7 cellular contexts compared by ENCODE assay signal in the genomic region with DNA sequence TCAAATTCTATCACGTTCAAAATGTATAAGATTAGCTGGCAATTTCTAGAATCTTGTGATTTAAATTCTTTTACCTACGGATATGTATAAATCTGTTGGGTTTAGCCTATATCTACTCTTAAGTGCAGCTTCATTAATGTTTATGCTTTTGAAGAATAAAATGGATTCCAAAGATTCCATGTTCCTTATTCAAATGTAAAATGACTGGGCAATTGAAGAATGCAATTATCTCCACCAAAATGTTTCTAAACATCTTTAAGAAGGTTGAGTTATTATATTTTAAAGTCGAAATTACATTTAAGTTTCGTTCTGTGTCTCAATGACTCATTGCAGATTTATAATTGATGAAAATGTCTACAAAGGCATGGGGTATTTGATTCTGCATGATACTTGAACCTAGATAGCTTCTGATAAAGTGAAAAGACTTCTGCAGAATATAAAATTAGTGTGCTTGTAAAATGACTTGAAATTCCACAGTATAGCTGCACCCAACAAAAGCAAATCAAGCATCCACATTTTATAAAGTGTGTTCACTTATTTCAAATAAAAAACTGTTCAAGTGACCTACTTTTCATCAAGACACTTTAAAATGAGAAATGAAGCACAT.
"Had no signal": no experiment of that assay in that cellular context is flagged by ENCODE, and none has a peak within 500 bp of the region (broad histone marks: within the 10 kb centered on the region; RNA-seq: fewer than 3 reads in every experiment).

No MANE protein-coding gene starts in this region.

- H3K4me3 ChIP-seq: GM12878 had no signal

- ATAC-seq: GM12878 had no signal

- DNase-seq: GDM1, GF-D8 had no signal

- FAIRE-seq: G401.6, GM12878, GM12891, GM12892, GM18507 had no signal
